17 cellular contexts compared by ENCODE assay signal in the genomic region with DNA sequence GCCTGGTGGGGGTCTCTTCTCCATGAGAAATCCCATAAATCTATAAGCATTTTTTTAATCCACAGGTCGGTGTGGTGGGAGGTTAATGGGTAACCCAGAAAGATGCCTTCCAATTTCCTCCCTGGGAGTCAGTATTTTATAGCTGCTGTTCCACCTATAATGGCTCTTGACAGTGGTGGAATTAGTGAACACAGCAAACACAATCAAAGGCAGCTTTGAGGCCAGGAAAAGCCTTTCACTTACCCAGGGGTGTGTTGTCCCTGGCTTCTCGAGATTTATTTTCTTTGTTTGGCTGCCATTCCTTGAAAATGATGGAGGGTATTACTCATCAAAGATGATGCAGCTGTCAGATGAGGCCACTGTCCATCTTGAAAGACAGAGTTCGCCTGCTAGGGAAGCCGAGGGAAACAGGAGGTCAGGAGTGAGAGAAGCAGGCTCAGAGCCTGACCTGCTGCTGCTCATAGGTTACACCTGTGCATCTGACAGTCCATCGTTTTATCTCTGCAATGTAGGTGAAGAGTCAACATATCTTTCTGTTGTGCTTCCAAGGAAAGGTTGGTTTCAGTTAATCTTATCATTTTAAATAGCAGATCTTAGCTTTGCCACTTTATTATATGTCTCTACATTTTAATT.
"Had no signal": no experiment of that assay in that cellular context is flagged by ENCODE, and none has a peak within 500 bp of the region (broad histone marks: within the 10 kb centered on the region; RNA-seq: fewer than 3 reads in every experiment).

No MANE protein-coding gene starts in this region.

- H3K4me1 ChIP-seq: esophagus squamous epithelium, gastroesophageal sphincter, right atrium auricular region, sigmoid colon, stomach had no signal

- H3K9me3 Mint-ChIP-seq: effector memory CD8-positive, alpha-beta T cell had no signal

- H3K27me3 ChIP-seq: esophagus squamous epithelium, gastroesophageal sphincter, ovary, right atrium auricular region, sigmoid colon, stomach had no signal

- H3K27ac ChIP-seq: epithelial cell of prostate, esophagus squamous epithelium, gastroesophageal sphincter, ovary, right atrium auricular region, sigmoid colon, stomach, thoracic aorta had no signal

- H3K4me3 ChIP-seq: esophagus squamous epithelium, gastroesophageal sphincter, ovary, right atrium auricular region, sigmoid colon, stomach, thoracic aorta had no signal

- H3K36me3 ChIP-seq: esophagus squamous epithelium, gastroesophageal sphincter, ovary, right atrium auricular region, sigmoid colon, stomach, thoracic aorta had no signal

- H3K4me3 Mint-ChIP-seq: dendritic cell treated with granulocyte-macrophage colony-stimulating factor and Interleukin-4, amounts not matched to agents 40 ng/mL and 50 ng/mL, for 4 days; effector memory CD8-positive, alpha-beta T cell; naive thymus-derived CD4-positive, alpha-beta T cell had no signal

- H3K9me3 ChIP-seq: esophagus squamous epithelium, gastroesophageal sphincter, ovary, right atrium auricular region, sigmoid colon, stomach, thoracic aorta had no signal

- DNase-seq: effector memory CD8-positive, alpha-beta T cell; esophagus squamous epithelium; foreskin fibroblast; naive thymus-derived CD4-positive, alpha-beta T cell; ovary; sigmoid colon; small intestine; stimulated activated CD4-positive, alpha-beta T cell treated with anti-CD3 and anti-CD28 coated beads, Interleukin-12 subunit alpha, Interleukin-12 subunit beta, amount 100 ng/mL, for 4 hours; stimulated activated naive CD4-positive, alpha-beta T cell; stomach; substantia nigra; trophoblast cell had no signal

- H3K27ac Mint-ChIP-seq: dendritic cell treated with granulocyte-macrophage colony-stimulating factor and Interleukin-4, amounts not matched to agents 40 ng/mL and 50 ng/mL, for 4 days; effector memory CD8-positive, alpha-beta T cell; naive thymus-derived CD4-positive, alpha-beta T cell had no signal

- H3K36me3 Mint-ChIP-seq: naive thymus-derived CD4-positive, alpha-beta T cell had no signal

- H3K27me3 Mint-ChIP-seq: dendritic cell treated with granulocyte-macrophage colony-stimulating factor and Interleukin-4, amounts not matched to agents 40 ng/mL and 50 ng/mL, for 4 days; effector memory CD8-positive, alpha-beta T cell had no signal

- H3K4me1 Mint-ChIP-seq: naive thymus-derived CD4-positive, alpha-beta T cell had no signal

- ATAC-seq: effector memory CD8-positive, alpha-beta T cell; gastroesophageal sphincter; naive thymus-derived CD4-positive, alpha-beta T cell had no signal
